ENCODE assay signal across 14 cellular contexts in genomic region chr1:234891427-234891826, GRCh38.
DNase-seq lines count a peak whose midpoint lies in the region; ATAC-seq and TF ChIP-seq lines count a peak whose summit lies in the region.
"Had no signal": no experiment of that assay in that cellular context is flagged by ENCODE, and none has a peak within 500 bp of the region (broad histone marks: within the 10 kb centered on the region; RNA-seq: fewer than 3 reads in every experiment).

No MANE protein-coding gene starts in this region.

- TF ChIP-seq CTCF in adrenal gland (IDR thresholded peaks at IDR 0.05) (no peak), spleen (IDR thresholded peaks at IDR 0.05 in 8 of 11, conservative IDR thresholded peaks at IDR 0.05 in 3 of 11) (no peak)

- H3K9me3 Mint-ChIP-seq in memory B cell: no peaks in the 10 kb centered on the region

- H3K4me1 Mint-ChIP-seq in memory B cell: peaks cover 2% of the 10 kb centered on the region

- no peak for TF ChIP-seq POLR2A in adrenal gland (IDR thresholded peaks at IDR 0.05)
- no peak for TF ChIP-seq POLR2A in spleen (IDR thresholded peaks at IDR 0.05)

- H3K4me1 ChIP-seq in adrenal gland (replicated peaks in 1 of 2) (peaks cover 15 to 45% of the 10 kb centered on the region in 2 donors), spleen (peaks cover 0 to 17% (median 4%) of the 10 kb centered on the region in 6 donors)

- no peak overlapping the region for H3K4me3 Mint-ChIP-seq in memory B cell
- H3K4me3 Mint-ChIP-seq: CD4-positive, CD25-positive, alpha-beta regulatory T cell had no signal

- H3K36me3 ChIP-seq in adrenal gland (replicated peaks in 1 of 2) (no peaks in the 10 kb centered on the region), spleen (no peaks in the 10 kb centered on the region)

- peak overlapping the region; percentile 66 for H3K27ac Mint-ChIP-seq in memory B cell
- H3K27ac Mint-ChIP-seq: CD4-positive, CD25-positive, alpha-beta regulatory T cell had no signal

- intact Hi-C loops in adrenal gland (cut with DNase I): no loop called here
- intact Hi-C loops in spleen (cut with DNase I; ENCODE audit: low total_unique reads): no loop called here

- H3K36me3 Mint-ChIP-seq in memory B cell: no peaks in the 10 kb centered on the region
- H3K36me3 Mint-ChIP-seq: CD4-positive, CD25-positive, alpha-beta regulatory T cell had no signal

- no peak overlapping the region for H3K4me3 ChIP-seq in adrenal gland
- H3K4me3 ChIP-seq in spleen: no peak overlapping the region
- H3K4me3 ChIP-seq: SK-N-MC had no signal

- no peaks in the 10 kb centered on the region for H3K9me3 ChIP-seq in adrenal gland (replicated peaks in 1 of 3)
- H3K9me3 ChIP-seq in spleen: no peaks in the 10 kb centered on the region

- WGBS in adrenal gland, 4 donors: 33 to 71% (median 42%) methylated on average over 3 of the region's 3 CpGs
- WGBS in spleen, 5 donors: 84 to 95% (median 87%) methylated on average over 3 of the region's 3 CpGs

- peak; percentile 47 for DNase-seq in NCI-H510A treated with DMSO at 0.1 percent for 48 hours (lab: John Stamatoyannopoulos, UW)
- DNase-seq in NCI-H510A (lab: John Stamatoyannopoulos, UW): no peak
- peak; percentile 59 for DNase-seq in DMS53 (lab: John Stamatoyannopoulos, UW)
- no peak for DNase-seq in adrenal gland
- no peak for DNase-seq in memory B cell (ENCODE audit: low spot score in 2 of 2)
- no peak for DNase-seq in LoVo (ENCODE audit: low spot score)
- DNase-seq in activated CD4-positive, alpha-beta T cell treated with anti-CD3 and anti-CD28 coated beads, Interleukin-2, amount 50 U/mL, for 48 hours: no peak
- no peak for DNase-seq in spleen
- DNase-seq: CD4-positive, CD25-positive, alpha-beta regulatory T cell; NCI-H1436 treated with DMSO at 0.1 percent for 48 hours; NCI-H2081 treated with DMSO at 0.1 percent for 48 hours; NCI-H2227 treated with DMSO at 0.1 percent for 48 hours had no signal

- peak overlapping the region; percentile 26 to 89 (median 70) for H3K27ac ChIP-seq in adrenal gland
- no peak overlapping the region for H3K27ac ChIP-seq in spleen
- H3K27ac ChIP-seq: SK-N-MC had no signal

- no peak for ATAC-seq in memory B cell (ENCODE audit: low read depth)
- ATAC-seq: Right ventricle myocardium inferior had no signal

- no peaks in the 10 kb centered on the region for H3K27me3 Mint-ChIP-seq in memory B cell

- H3K27me3 ChIP-seq in adrenal gland (no peaks in the 10 kb centered on the region), spleen (replicated peaks in 1 of 7) (no peaks in the 10 kb centered on the region)

Comparison
In these comparisons a context has a peak if more than half of its experiments do, and no peak if none do; other contexts are left out.
1. DNase-seq: peak in NCI-H510A treated with DMSO at 0.1 percent for 48 hours (single experiment) and DMS53 (single experiment); none in NCI-H510A (single experiment), adrenal gland (0 of 7), memory B cell (0 of 2), LoVo (single experiment), activated CD4-positive, alpha-beta T cell treated with anti-CD3 and anti-CD28 coated beads, Interleukin-2, amount 50 U/mL, for 48 hours (0 of 2) and spleen (single experiment).
2. H3K27ac ChIP-seq: peak in adrenal gland (5 of 5); none in spleen (0 of 8).